Comparison of ENCODE assay signal across 18 cellular contexts in genomic region chr15:81751321-81751720, GRCh38.
"Had no signal": no experiment of that assay in that cellular context is flagged by ENCODE, and none has a peak within 500 bp of the region (broad histone marks: within the 10 kb centered on the region; RNA-seq: fewer than 3 reads in every experiment).

No MANE protein-coding gene starts in this region.

- DNase-seq: activated CD4-positive, alpha-beta T cell treated with anti-CD3 and anti-CD28 coated beads for 36 hours; activated CD8-positive, alpha-beta memory T cell treated with anti-CD3 and anti-CD28 coated beads, Interleukin-2, amount 50 U/mL, for 4 hours; activated CD8-positive, alpha-beta T cell treated with anti-CD3 and anti-CD28 coated beads for 36 hours; activated gamma-delta T cell treated with Interleukin-2 at 50 U/mL for 16 hours; activated naive CD4-positive, alpha-beta T cell treated with anti-CD3 and anti-CD28 coated beads, Interleukin-2, amount 10 ng/mL, durations not matched to agents 7 days and 5 days; activated naive CD8-positive, alpha-beta T cell treated with anti-CD3 and anti-CD28 coated beads for 36 hours; activated T-cell treated with anti-CD3 and anti-CD28 coated beads, Interleukin-2, amount 50 U/mL, for 72 hours; Kasumi-1; KBM-7; NCI-H1105 treated with DMSO at 0.1 percent for 48 hours; NCI-H1436 treated with DMSO at 0.1 percent for 48 hours; NCI-H2029 treated with DMSO at 0.1 percent for 48 hours; NCI-H446 treated with DMSO at 0.1 percent for 48 hours; NCI-H524 treated with DMSO at 0.1 percent for 48 hours; NK-92 treated with Interleukin-12 subunit alpha and Interleukin-12 subunit beta, amount 100 ng/mL, for 24 hours; SHP77 treated with DMSO at 0.1 percent for 48 hours had no signal

- H3K4me3 Mint-ChIP-seq: activated CD4-positive, alpha-beta T cell treated with anti-CD3 and anti-CD28 coated beads for 36 hours; activated CD8-positive, alpha-beta T cell treated with anti-CD3 and anti-CD28 coated beads for 36 hours; activated naive CD4-positive, alpha-beta T cell treated with anti-CD3 and anti-CD28 coated beads, Interleukin-2, amount 10 ng/mL, durations not matched to agents 7 days and 5 days; activated naive CD8-positive, alpha-beta T cell treated with anti-CD3 and anti-CD28 coated beads for 36 hours; activated T-cell treated with anti-CD3 and anti-CD28 coated beads, Interleukin-2, amount 50 U/mL, for 72 hours; T-helper 1 cell treated with Interleukin-12 subunit alpha and Interleukin-12 subunit beta and Interleukin-4 antibody, amounts not matched to agents 30 μg/mL and 1 μg/mL, for 36 hours had no signal

- H3K27me3 Mint-ChIP-seq: activated CD4-positive, alpha-beta T cell treated with anti-CD3 and anti-CD28 coated beads for 36 hours; activated naive CD4-positive, alpha-beta T cell treated with anti-CD3 and anti-CD28 coated beads, Interleukin-2, amount 10 ng/mL, durations not matched to agents 7 days and 5 days had no signal

- H3K4me1 Mint-ChIP-seq: activated CD4-positive, alpha-beta T cell treated with anti-CD3 and anti-CD28 coated beads for 36 hours; activated naive CD4-positive, alpha-beta T cell treated with anti-CD3 and anti-CD28 coated beads, Interleukin-2, amount 10 ng/mL, durations not matched to agents 7 days and 5 days had no signal

- ATAC-seq: activated CD4-positive, alpha-beta T cell treated with anti-CD3 and anti-CD28 coated beads for 36 hours; activated CD8-positive, alpha-beta T cell treated with anti-CD3 and anti-CD28 coated beads for 36 hours; activated T-cell treated with anti-CD3 and anti-CD28 coated beads, Interleukin-2, amount 50 U/mL, for 72 hours had no signal

- H3K36me3 Mint-ChIP-seq: activated naive CD4-positive, alpha-beta T cell treated with anti-CD3 and anti-CD28 coated beads, Interleukin-2, amount 10 ng/mL, durations not matched to agents 7 days and 5 days; activated naive CD8-positive, alpha-beta T cell treated with anti-CD3 and anti-CD28 coated beads for 36 hours had no signal

- H3K27ac Mint-ChIP-seq: activated CD4-positive, alpha-beta T cell treated with anti-CD3 and anti-CD28 coated beads for 36 hours; activated CD8-positive, alpha-beta T cell treated with anti-CD3 and anti-CD28 coated beads for 36 hours; activated naive CD4-positive, alpha-beta T cell treated with anti-CD3 and anti-CD28 coated beads, Interleukin-2, amount 10 ng/mL, durations not matched to agents 7 days and 5 days; activated naive CD8-positive, alpha-beta T cell treated with anti-CD3 and anti-CD28 coated beads for 36 hours; activated T-cell treated with anti-CD3 and anti-CD28 coated beads, Interleukin-2, amount 50 U/mL, for 72 hours; activated T-helper 2 cell treated with anti-CD3 and anti-CD28 coated beads, Interferon-gamma antibody, Interleukin-2, Interleukin-4, amounts not matched to agents 10 μg/mL and 5 μg/mL and 100 μg/mL, durations not matched to agents 14 hours and 24 hours and 36 hours; T-helper 1 cell treated with Interleukin-12 subunit alpha and Interleukin-12 subunit beta and Interleukin-4 antibody, amounts not matched to agents 30 μg/mL and 1 μg/mL, for 36 hours had no signal

- H3K9me3 Mint-ChIP-seq: activated CD8-positive, alpha-beta T cell treated with anti-CD3 and anti-CD28 coated beads for 36 hours; activated naive CD4-positive, alpha-beta T cell treated with anti-CD3 and anti-CD28 coated beads, Interleukin-2, amount 10 ng/mL, durations not matched to agents 7 days and 5 days; activated naive CD8-positive, alpha-beta T cell treated with anti-CD3 and anti-CD28 coated beads for 36 hours; activated T-cell treated with anti-CD3 and anti-CD28 coated beads, Interleukin-2, amount 50 U/mL, for 72 hours; activated T-helper 2 cell treated with anti-CD3 and anti-CD28 coated beads, Interferon-gamma antibody, Interleukin-2, Interleukin-4, amounts not matched to agents 10 μg/mL and 5 μg/mL and 100 μg/mL, durations not matched to agents 14 hours and 24 hours and 36 hours; T-helper 1 cell treated with Interleukin-12 subunit alpha and Interleukin-12 subunit beta and Interleukin-4 antibody, amounts not matched to agents 30 μg/mL and 1 μg/mL, for 36 hours had no signal
